In the genomic region with DNA sequence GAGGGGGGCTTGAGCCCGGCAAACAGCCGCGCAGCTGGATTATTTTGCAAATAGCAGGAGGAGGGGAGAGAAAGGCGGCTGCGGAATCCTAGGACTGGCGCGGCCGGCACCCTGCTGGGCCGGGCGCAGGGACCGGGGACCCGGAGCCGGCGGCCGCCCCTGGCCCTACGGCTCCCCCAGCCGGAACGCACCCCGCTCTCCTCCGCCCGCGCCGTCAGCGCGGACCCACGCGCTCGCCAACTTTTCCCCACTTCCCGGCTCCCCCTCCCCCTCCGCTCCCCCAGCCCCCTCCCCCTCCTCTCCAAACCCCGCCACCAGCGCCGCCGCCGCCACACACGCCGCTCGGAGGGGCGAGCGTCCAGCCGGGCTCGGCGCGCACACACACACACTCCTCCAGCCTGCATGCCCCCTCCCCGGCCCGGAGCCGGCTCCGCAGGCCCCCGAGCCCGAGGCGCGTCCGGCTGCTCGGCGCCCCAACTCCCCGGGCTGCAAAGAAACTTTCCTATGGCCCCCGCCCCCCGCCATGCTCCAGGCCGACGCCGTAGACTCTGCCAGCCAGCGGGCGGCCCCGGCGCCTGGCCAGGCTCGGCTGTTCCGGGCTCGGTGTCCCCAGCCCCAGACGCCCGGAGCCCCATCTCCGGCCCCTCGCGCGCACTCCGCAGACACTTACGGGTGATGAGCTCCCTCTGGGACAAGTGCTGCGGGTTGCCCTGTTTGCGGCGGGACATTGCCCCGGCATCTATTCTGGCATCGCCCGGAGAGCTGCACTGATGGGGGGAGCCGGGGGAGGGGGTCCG, we compare ENCODE assay signal across 1 cellular context.
TF ChIP-seq lines count a peak whose summit lies in the region.

No MANE protein-coding gene starts in this region.

TF ChIP-seq in GM12878, 131 proteins besides CTCF, POLR2A, EP300 and RAD21 (continued from another document):
- TF ChIP-seq SRF (IDR thresholded peaks at IDR 0.05; ENCODE audit: low read depth in 2 of 2, low read length in 2 of 2) (no peak), EGR1 (IDR thresholded peaks at IDR 0.05; ENCODE audit: borderline replicate concordance in 1 of 2, low read depth in 2 of 2, low read length in 2 of 2) (no peak), RELA (IDR thresholded peaks at IDR 0.05; ENCODE audit: borderline replicate concordance, partially characterized antibody) (no peak), NR2C1 (IDR thresholded peaks at IDR 0.05) (no peak), POLR2AphosphoS5 (IDR thresholded peaks at IDR 0.05; ENCODE audit: low read length) (no peak), RCOR1 (conservative IDR thresholded peaks at IDR 0.05; ENCODE audit: low read depth, low read length) (no peak), NFXL1 (IDR thresholded peaks at IDR 0.05; ENCODE audit: borderline replicate concordance) (no peak)
